In the genomic region with DNA sequence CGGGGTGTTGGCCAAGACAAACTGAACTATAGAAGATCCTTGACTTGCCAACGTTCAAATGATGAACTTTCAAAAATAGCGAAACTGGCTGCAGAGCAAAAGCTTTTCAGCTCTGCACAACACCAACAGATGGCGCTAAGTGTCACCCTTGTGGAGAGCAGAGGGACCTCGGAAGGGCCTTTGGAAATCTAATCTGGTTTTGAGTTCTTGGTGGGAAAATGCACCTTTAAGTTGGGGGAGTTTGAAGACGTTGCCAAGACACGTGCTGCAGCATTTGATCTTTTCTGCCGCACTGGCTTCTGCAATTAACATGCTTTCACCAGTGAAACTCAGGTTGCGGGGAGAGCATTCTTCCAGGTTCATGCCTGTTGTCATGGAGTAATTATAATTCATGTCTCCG, we compare ENCODE assay signal across 8 cellular contexts. TPM values are rescaled to one million over a fixed set of nuclear protein-coding genes. Genes with fewer than 3 reads are reported as not detected.
A peak's percentile ranks its signal among the peaks of the same experiment; 100 is the strongest.
DNase-seq lines count a peak whose midpoint lies in the region; ATAC-seq and TF ChIP-seq lines count a peak whose summit lies in the region.

No MANE protein-coding gene starts in this region.

- RAD21 ChIA-PET in HCT116 (lab: Charles Lee; ENCODE audit: low non-redundant PET in 1 of 2, low total read pairs in 2 of 2, uncharacterized antibody in 2 of 2, unreplicated experiment in 2 of 2), result no interaction called here

- TF ChIP-seq RAD21 in HCT116 (IDR thresholded peaks at IDR 0.05; ENCODE audit: low read depth), result peak; percentile 65

- peak; percentile 39 for DNase-seq in CD1c-positive myeloid dendritic cell (ENCODE audit: extremely low spot score)
- peak; percentile 54 for DNase-seq in HCT116 (ENCODE audit: low read depth, low spot score)
- DNase-seq in RWPE2 (ENCODE audit: low spot score), result no peak
- DNase-seq in glutamatergic neuron, result peak; percentile 41
- DNase-seq in NCI-H1436 (lab: John Stamatoyannopoulos, UW), result no peak
- no peak for DNase-seq in omental fat pad (ENCODE audit: low spot score)
- DNase-seq in NCI-H2107 (lab: John Stamatoyannopoulos, UW), result no peak

- intact Hi-C loops in HCT116 (cut with micrococcal nuclease), result no loop called here

- no peak overlapping the region for H3K4me2 ChIP-seq in HCT116 (ENCODE audit: low read length)

- no peak overlapping the region for H3K27ac ChIP-seq in HCT116 (ENCODE audit: low read depth, low read length)
- H3K27ac ChIP-seq in RWPE2 (ENCODE audit: poor library complexity, severe bottlenecking), result no peak overlapping the region

- H3K4me1 Mint-ChIP-seq in glutamatergic neuron (ENCODE audit: low read depth, unreplicated experiment), result no peaks in the 10 kb centered on the region

- H2AFZ ChIP-seq in HCT116 (ENCODE audit: low read depth, low read length, poor library complexity, severe bottlenecking), result no peak overlapping the region

- H4K20me1 ChIP-seq in HCT116 (ENCODE audit: insufficient read depth), result no peaks in the 10 kb centered on the region

- H3K4me1 ChIP-seq in HCT116 (ENCODE audit: control insufficient read depth in 1 of 2, insufficient read depth in 2 of 2, low read length in 2 of 2), result no peaks in the 10 kb centered on the region
- H3K4me1 ChIP-seq in RWPE2 (ENCODE audit: insufficient read depth, poor library complexity, severe bottlenecking), result no peaks in the 10 kb centered on the region

- POLR2A ChIA-PET in HCT116 (lab: Charles Lee), result no interaction called here

- no peak overlapping the region for H3K4me3 ChIP-seq in HCT116 (replicated peaks in 1 of 2; ENCODE audit: low read depth in 1 of 2, low read length in 2 of 2)
- H3K4me3 ChIP-seq in RWPE2 (ENCODE audit: severe bottlenecking), result no peak overlapping the region

- no peaks in the 10 kb centered on the region for H3K9me2 ChIP-seq in HCT116 (ENCODE audit: insufficient read depth)

- no peak for TF ChIP-seq POLR2A in HCT116 (IDR thresholded peaks at IDR 0.05; ENCODE audit: borderline replicate concordance, extremely low read depth, insufficient read depth, insufficient read length)

- no peaks in the 10 kb centered on the region for H3K79me2 ChIP-seq in HCT116 (ENCODE audit: insufficient read depth, low read length)

- no peaks in the 10 kb centered on the region for H3K36me3 ChIP-seq in HCT116 (ENCODE audit: control insufficient read depth in 1 of 2, insufficient read depth in 2 of 2, low read length in 2 of 2)
- H3K36me3 ChIP-seq in RWPE2 (ENCODE audit: low read depth), result no peaks in the 10 kb centered on the region

- TF ChIP-seq CTCF in HCT116 (IDR thresholded peaks at IDR 0.05 in 2 of 3, conservative IDR thresholded peaks at IDR 0.05 in 1 of 3; ENCODE audit: borderline replicate concordance in 1 of 3, insufficient read depth in 1 of 3, low read depth in 2 of 3, low read length in 2 of 3), result peak; percentile 56 to 97 (median 93)
- peak; percentile 42 for TF ChIP-seq CTCF in RWPE2 (IDR thresholded peaks at IDR 0.05; ENCODE audit: poor library complexity, severe bottlenecking)
- peak; percentile 65 for TF ChIP-seq CTCF in glutamatergic neuron (IDR thresholded peaks at IDR 0.05; ENCODE audit: partially characterized antibody, unreplicated experiment)
- no peak for TF ChIP-seq CTCF in omental fat pad (IDR thresholded peaks at IDR 0.05)

- H3K9me3 ChIP-seq in HCT116 (ENCODE audit: control insufficient read depth in 1 of 2, insufficient read depth in 1 of 2, low read depth in 1 of 2, low read length in 2 of 2) (no peaks in the 10 kb centered on the region), RWPE2 (ENCODE audit: severe bottlenecking) (no peaks in the 10 kb centered on the region)

- no peaks in the 10 kb centered on the region for H3K36me3 Mint-ChIP-seq in glutamatergic neuron (ENCODE audit: unreplicated experiment)

- H3K9ac ChIP-seq in HCT116 (ENCODE audit: low read length), result no peak overlapping the region

- no TSS peak for BruUV-seq in HCT116 (replicated peaks; lab: Mats Ljungman, UMichigan)

- H3K27ac Mint-ChIP-seq in glutamatergic neuron (ENCODE audit: unreplicated experiment), result no peak overlapping the region

- no peaks in the 10 kb centered on the region for H3K9me3 Mint-ChIP-seq in glutamatergic neuron (ENCODE audit: unreplicated experiment)

- ATAC-seq in HCT116, result peak; percentile 92
- no peak for ATAC-seq in RWPE2 (ENCODE audit: low read depth)
- no peak for ATAC-seq in omental fat pad (ENCODE audit: low FRiP score)
- ATAC-seq in GM18858 (IDR thresholded peaks at IDR 0.05; ENCODE audit: unreplicated experiment), result no peak

- no peak overlapping the region for H3K4me3 Mint-ChIP-seq in glutamatergic neuron (ENCODE audit: unreplicated experiment)

- H3K27me3 ChIP-seq in HCT116 (ENCODE audit: insufficient read depth, low read length) (peaks cover 15% of the 10 kb centered on the region; the same call in 1 of the 2 replicates), RWPE2 (ENCODE audit: insufficient read depth, poor library complexity, severe bottlenecking) (no peaks in the 10 kb centered on the region)

- peaks cover 2% of the 10 kb centered on the region for H3K27me3 Mint-ChIP-seq in glutamatergic neuron (ENCODE audit: unreplicated experiment)

- CTCF ChIA-PET in HCT116 (lab: Charles Lee), result interaction anchor here (0.7 to 1.6 kb wide), 5 partner anchors 9 to 48 kb away, joined by 3 to 5 read pairs (median 3); no protein-coding TSS in a partner anchor

TF ChIP-seq in HCT116, 20 proteins besides CTCF, POLR2A, EP300 and RAD21:
- TF ChIP-seq, protein P1, sequence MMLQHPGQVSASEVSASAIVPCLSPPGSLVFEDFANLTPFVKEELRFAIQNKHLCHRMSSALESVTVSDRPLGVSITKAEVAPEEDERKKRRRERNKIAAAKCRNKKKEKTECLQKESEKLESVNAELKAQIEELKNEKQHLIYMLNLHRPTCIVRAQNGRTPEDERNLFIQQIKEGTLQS (IDR thresholded peaks at IDR 0.05), result no peak
- TF ChIP-seq SIN3A (IDR thresholded peaks at IDR 0.05; ENCODE audit: low read depth) (no peak), EZH2 (IDR thresholded peaks at IDR 0.05) (no peak), POLR2AphosphoS5 (IDR thresholded peaks at IDR 0.05; ENCODE audit: low read depth, low read length) (no peak), SRF (IDR thresholded peaks at IDR 0.05; ENCODE audit: low read depth) (no peak), ZNF274 (IDR thresholded peaks at IDR 0.05; ENCODE audit: low read depth, low read length) (no peak), CEBPB (IDR thresholded peaks at IDR 0.05; ENCODE audit: low read depth) (no peak), EGR1 (IDR thresholded peaks at IDR 0.05; ENCODE audit: low read depth) (no peak), JUND (IDR thresholded peaks at IDR 0.05) (no peak), CBX3 (IDR thresholded peaks at IDR 0.05; ENCODE audit: low read depth) (no peak), SP1 (IDR thresholded peaks at IDR 0.05; ENCODE audit: low read depth) (no peak), FOSL1 (IDR thresholded peaks at IDR 0.05; ENCODE audit: low read depth) (no peak)
- TF ChIP-seq, protein P2, sequence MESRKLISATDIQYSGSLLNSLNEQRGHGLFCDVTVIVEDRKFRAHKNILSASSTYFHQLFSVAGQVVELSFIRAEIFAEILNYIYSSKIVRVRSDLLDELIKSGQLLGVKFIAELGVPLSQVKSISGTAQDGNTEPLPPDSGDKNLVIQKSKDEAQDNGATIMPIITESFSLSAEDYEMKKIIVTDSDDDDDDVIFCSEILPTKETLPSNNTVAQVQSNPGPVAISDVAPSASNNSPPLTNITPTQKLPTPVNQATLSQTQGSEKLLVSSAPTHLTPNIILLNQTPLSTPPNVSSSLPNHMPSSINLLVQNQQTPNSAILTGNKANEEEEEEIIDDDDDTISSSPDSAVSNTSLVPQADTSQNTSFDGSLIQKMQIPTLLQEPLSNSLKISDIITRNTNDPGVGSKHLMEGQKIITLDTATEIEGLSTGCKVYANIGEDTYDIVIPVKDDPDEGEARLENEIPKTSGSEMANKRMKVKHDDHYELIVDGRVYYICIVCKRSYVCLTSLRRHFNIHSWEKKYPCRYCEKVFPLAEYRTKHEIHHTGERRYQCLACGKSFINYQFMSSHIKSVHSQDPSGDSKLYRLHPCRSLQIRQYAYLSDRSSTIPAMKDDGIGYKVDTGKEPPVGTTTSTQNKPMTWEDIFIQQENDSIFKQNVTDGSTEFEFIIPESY (IDR thresholded peaks at IDR 0.05; ENCODE audit: extremely low read depth, insufficient replicate concordance, low read length), result no peak
- TF ChIP-seq, protein P3, sequence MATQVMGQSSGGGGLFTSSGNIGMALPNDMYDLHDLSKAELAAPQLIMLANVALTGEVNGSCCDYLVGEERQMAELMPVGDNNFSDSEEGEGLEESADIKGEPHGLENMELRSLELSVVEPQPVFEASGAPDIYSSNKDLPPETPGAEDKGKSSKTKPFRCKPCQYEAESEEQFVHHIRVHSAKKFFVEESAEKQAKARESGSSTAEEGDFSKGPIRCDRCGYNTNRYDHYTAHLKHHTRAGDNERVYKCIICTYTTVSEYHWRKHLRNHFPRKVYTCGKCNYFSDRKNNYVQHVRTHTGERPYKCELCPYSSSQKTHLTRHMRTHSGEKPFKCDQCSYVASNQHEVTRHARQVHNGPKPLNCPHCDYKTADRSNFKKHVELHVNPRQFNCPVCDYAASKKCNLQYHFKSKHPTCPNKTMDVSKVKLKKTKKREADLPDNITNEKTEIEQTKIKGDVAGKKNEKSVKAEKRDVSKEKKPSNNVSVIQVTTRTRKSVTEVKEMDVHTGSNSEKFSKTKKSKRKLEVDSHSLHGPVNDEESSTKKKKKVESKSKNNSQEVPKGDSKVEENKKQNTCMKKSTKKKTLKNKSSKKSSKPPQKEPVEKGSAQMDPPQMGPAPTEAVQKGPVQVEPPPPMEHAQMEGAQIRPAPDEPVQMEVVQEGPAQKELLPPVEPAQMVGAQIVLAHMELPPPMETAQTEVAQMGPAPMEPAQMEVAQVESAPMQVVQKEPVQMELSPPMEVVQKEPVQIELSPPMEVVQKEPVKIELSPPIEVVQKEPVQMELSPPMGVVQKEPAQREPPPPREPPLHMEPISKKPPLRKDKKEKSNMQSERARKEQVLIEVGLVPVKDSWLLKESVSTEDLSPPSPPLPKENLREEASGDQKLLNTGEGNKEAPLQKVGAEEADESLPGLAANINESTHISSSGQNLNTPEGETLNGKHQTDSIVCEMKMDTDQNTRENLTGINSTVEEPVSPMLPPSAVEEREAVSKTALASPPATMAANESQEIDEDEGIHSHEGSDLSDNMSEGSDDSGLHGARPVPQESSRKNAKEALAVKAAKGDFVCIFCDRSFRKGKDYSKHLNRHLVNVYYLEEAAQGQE (IDR thresholded peaks at IDR 0.05; ENCODE audit: low read depth), result no peak
- TF ChIP-seq, protein P4, sequence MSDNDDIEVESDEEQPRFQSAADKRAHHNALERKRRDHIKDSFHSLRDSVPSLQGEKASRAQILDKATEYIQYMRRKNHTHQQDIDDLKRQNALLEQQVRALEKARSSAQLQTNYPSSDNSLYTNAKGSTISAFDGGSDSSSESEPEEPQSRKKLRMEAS (IDR thresholded peaks at IDR 0.05), result no peak; the same call in 1 of the 2 replicates

RNA-seq across cellular contexts. Expression of a gene that starts 26.3 kb away (rescaled TPM):
- 48.3 TPM for total RNA-seq in HCT116 (2021; ENCODE audit: unreplicated experiment)
- 36.7 and 38.1 TPM in 2 replicates for polyA plus RNA-seq in HCT116 (2012)
- 74.1 TPM for total RNA-seq in glutamatergic neuron (ENCODE audit: unreplicated experiment)
- 10 to 100 TPM; 43.3 to 63.2 (median 55.0) TPM for total RNA-seq in omental fat pad

Comparison
In these comparisons a context has a peak if more than half of its experiments do, and no peak if none do; other contexts are left out.
1. DNase-seq: peak in CD1c-positive myeloid dendritic cell (single experiment), HCT116 (single experiment) and glutamatergic neuron (single experiment); none in RWPE2 (single experiment), NCI-H1436 (single experiment), omental fat pad (single experiment) and NCI-H2107 (single experiment).
2. CTCF ChIP-seq: peak in HCT116 (3 of 3), RWPE2 (single experiment) and glutamatergic neuron (single experiment); none in omental fat pad (0 of 3).